Comparison of ENCODE assay signal across 11 cellular contexts in genomic region chr18:7173216-7173615, GRCh38. TPM values are rescaled to one million over a fixed set of nuclear protein-coding genes. Genes with fewer than 3 reads are reported as not detected.
"Had no signal": no experiment of that assay in that cellular context is flagged by ENCODE, and none has a peak within 500 bp of the region (broad histone marks: within the 10 kb centered on the region; RNA-seq: fewer than 3 reads in every experiment).

No MANE protein-coding gene starts in this region.

- H3K4me3 Mint-ChIP-seq: HFFc6, IgD-negative memory B cell had no signal

- H3K4me1 Mint-ChIP-seq: IgD-negative memory B cell had no signal

- H3K9me3 ChIP-seq: HAP-1 had no signal

- H3K4me3 ChIP-seq: GM23248, HAP-1 had no signal

- FAIRE-seq: HTR-8/SVneo had no signal

- H3K36me3 Mint-ChIP-seq: IgD-negative memory B cell had no signal

- H3K27ac ChIP-seq: GM23248, HL-60 had no signal

- H3K4me1 ChIP-seq: HAP-1 had no signal

- ATAC-seq: HCT116 had no signal

- H3K9ac ChIP-seq: GM23248 had no signal

- H3K27ac Mint-ChIP-seq: HFFc6 had no signal

- H3K27me3 Mint-ChIP-seq: IgD-negative memory B cell had no signal

- H2AFZ ChIP-seq: GM23248 had no signal

- H3K36me3 ChIP-seq: HAP-1 had no signal

- DNase-seq: GM23248, GOT3, H7, HFFc6, KBM-7 had no signal

- H3K9me3 Mint-ChIP-seq: HFFc6, IgD-negative memory B cell had no signal

RNA-seq across cellular contexts. Expression of gene LAMA1, which starts 55.6 kb away (rescaled TPM):
- polyA plus RNA-seq: IgD-negative memory B cell had no signal

RNA-seq across cellular contexts. Expression of gene LRRC30, which starts 57.7 kb away (rescaled TPM):
- total RNA-seq: GM23248, H4, H7, HFFc6 had no signal
- polyA plus RNA-seq: GM23248, IgD-negative memory B cell had no signal
